Comparison of ENCODE assay signal across 8 cellular contexts in the genomic region with DNA sequence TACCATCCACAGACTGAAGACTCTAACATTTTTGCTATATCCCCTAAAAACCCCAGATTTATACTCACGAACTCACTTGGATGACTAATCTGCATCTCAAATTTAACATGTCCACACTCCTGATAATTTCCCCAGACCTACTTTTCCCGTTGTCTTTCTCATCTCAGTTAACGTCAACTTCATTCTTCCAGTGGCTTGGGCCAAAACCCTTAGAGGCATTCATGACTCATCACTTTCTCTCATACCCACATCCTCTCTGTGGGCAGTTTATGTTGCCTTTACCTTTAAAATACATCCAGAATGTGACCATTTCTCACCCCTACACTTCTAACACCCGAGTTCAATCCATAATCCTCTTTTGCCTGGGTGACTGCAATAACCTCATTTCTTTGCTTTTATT.
A peak's percentile ranks its signal among the peaks of the same experiment; 100 is the strongest.
DNase-seq lines count a peak whose midpoint lies in the region; ATAC-seq lines count a peak whose summit lies in the region.

No MANE protein-coding gene starts in this region.

- DNase-seq in SK-MEL-5 (ENCODE audit: low read depth, low spot score) (peak; percentile 68), kidney tubule cell (ENCODE audit: low spot score) (peak; percentile 52), NCI-H187 treated with DMSO at 0.1 percent for 48 hours (lab: John Stamatoyannopoulos, UW) (no peak), right cardiac atrium (no peak)
- no peak for DNase-seq in effector CD4-positive, alpha-beta T cell
- no peak for DNase-seq in activated naive CD4-positive, alpha-beta T cell treated with Interleukin-2 at 50 U/mL for 16 hours

- no peaks in the 10 kb centered on the region for H3K9me3 ChIP-seq in right cardiac atrium (ENCODE audit: control insufficient read depth, low read length)

- 54% methylated on average over 4 of the region's 4 CpGs for WGBS in right cardiac atrium

- no peak overlapping the region for H3K4me3 ChIP-seq in right cardiac atrium (ENCODE audit: low read length)

- H3K27me3 ChIP-seq in right cardiac atrium (ENCODE audit: control insufficient read depth, insufficient read depth), result no peaks in the 10 kb centered on the region

- no peaks in the 10 kb centered on the region for H3K4me1 ChIP-seq in right cardiac atrium (ENCODE audit: control insufficient read depth, insufficient read depth, low read length)

- ATAC-seq in GM18867 (IDR thresholded peaks at IDR 0.05; ENCODE audit: unreplicated experiment) (peak; percentile 91), HG03103 (IDR thresholded peaks at IDR 0.05; ENCODE audit: low read depth, unreplicated experiment) (peak; percentile 83), right cardiac atrium (no peak)

- H3K27ac ChIP-seq in right cardiac atrium (ENCODE audit: low read length), result no peak overlapping the region

- in situ Hi-C loops in SK-MEL-5 (cut with HindIII; ENCODE audit: low pct_unique_long_range_greater_than_20kb, low sequenced_read_pairs), result no loop called here

- intact Hi-C loops in right cardiac atrium (cut with DNase I), result no loop called here

Comparison
In these comparisons a context has a peak if more than half of its experiments do, and no peak if none do; other contexts are left out.
1. ATAC-seq: peak in GM18867 (single experiment) and HG03103 (single experiment); none in right cardiac atrium (0 of 2).
2. DNase-seq: peak in SK-MEL-5 (single experiment) and kidney tubule cell (single experiment); none in effector CD4-positive, alpha-beta T cell (single experiment), NCI-H187 treated with DMSO at 0.1 percent for 48 hours (single experiment), activated naive CD4-positive, alpha-beta T cell treated with Interleukin-2 at 50 U/mL for 16 hours (single experiment) and right cardiac atrium (0 of 3).